Comparison of ENCODE assay signal across 18 cellular contexts in genomic region chr7:157027568-157028527, GRCh38. TPM values are rescaled to one million over a fixed set of nuclear protein-coding genes. Genes with fewer than 3 reads are reported as not detected.
DNase-seq lines count a peak whose midpoint lies in the region; ATAC-seq and TF ChIP-seq lines count a peak whose summit lies in the region.
"Had no signal": no experiment of that assay in that cellular context is flagged by ENCODE, and none has a peak within 500 bp of the region (broad histone marks: within the 10 kb centered on the region; RNA-seq: fewer than 3 reads in every experiment).

No MANE protein-coding gene starts in this region.

- H3K9me1 ChIP-seq in IMR-90 (ENCODE audit: insufficient read depth, low read length) = no peaks in the 10 kb centered on the region

- H3K4me2 ChIP-seq in IMR-90 (ENCODE audit: low read depth, low read length) = no peak overlapping the region
- H3K4me2 ChIP-seq: BLaER1, neural progenitor cell had no signal

- no peak overlapping the region for H3K4me3 ChIP-seq in IMR-90 (ENCODE audit: insufficient read depth, low read depth, low read length)
- no peak overlapping the region for H3K4me3 ChIP-seq in mucosa of descending colon
- H3K4me3 ChIP-seq: BLaER1, GM23248, MG63, neural progenitor cell, sigmoid colon, thoracic aorta had no signal

- H2AK5ac ChIP-seq in IMR-90 (ENCODE audit: low read depth, low read length) = no peak overlapping the region

- H3K27ac ChIP-seq in IMR-90 (ENCODE audit: insufficient read depth, low read length) = no peak overlapping the region
- H3K27ac ChIP-seq: BLaER1, GM23248, neural progenitor cell, sigmoid colon, thoracic aorta had no signal

- no peak overlapping the region for H2BK15ac ChIP-seq in IMR-90 (ENCODE audit: low read depth, low read length)

- no peak overlapping the region for H3K18ac ChIP-seq in IMR-90 (ENCODE audit: low read depth, low read length)

- TF ChIP-seq RAD21 in IMR-90 (IDR thresholded peaks at IDR 0.05; ENCODE audit: low read length) = no peak

- H2BK120ac ChIP-seq in IMR-90 (ENCODE audit: low read depth, low read length) = no peak overlapping the region

- CTCF ChIA-PET in IMR-90 (lab: Yijun Ruan, JAX) = interaction anchor here (0.9 kb wide), 1 partner anchor 16 kb away, joined by 3 read pairs; no protein-coding TSS in a partner anchor

- no peak overlapping the region for H3K9ac ChIP-seq in IMR-90 (ENCODE audit: low read depth, low read length)
- H3K9ac ChIP-seq: BLaER1, GM23248, neural progenitor cell had no signal

- no peak overlapping the region for H2AFZ ChIP-seq in IMR-90 (replicated peaks; ENCODE audit: low read length, poor library complexity)
- H2AFZ ChIP-seq: GM23248, neural progenitor cell had no signal

- no peak overlapping the region for H2AK9ac ChIP-seq in IMR-90 (replicated peaks; ENCODE audit: low read depth, low read length, poor library complexity)

- H4K8ac ChIP-seq in IMR-90 (ENCODE audit: low read depth in 2 of 2, low read length in 2 of 2) = no peak overlapping the region

- no peak overlapping the region for H3K56ac ChIP-seq in IMR-90 (ENCODE audit: extremely low read depth, insufficient read depth, low read length)

- H3K9me3 ChIP-seq in IMR-90 (ENCODE audit: control insufficient read depth, insufficient read depth, low read length) (no peaks in the 10 kb centered on the region), mucosa of descending colon (no peaks in the 10 kb centered on the region)
- H3K9me3 ChIP-seq: BLaER1, MG63, sigmoid colon, thoracic aorta had no signal

- H2BK20ac ChIP-seq in IMR-90 (ENCODE audit: low read depth, low read length) = no peak overlapping the region

- peaks cover 33% of the 10 kb centered on the region for H3K27me3 ChIP-seq in IMR-90 (ENCODE audit: control insufficient read depth, insufficient read depth, low read length)
- H3K27me3 ChIP-seq: MG63 had no signal

- no peak overlapping the region for H4K91ac ChIP-seq in IMR-90 (ENCODE audit: insufficient read depth, low read depth, low read length)

- ATAC-seq in IMR-90 (ENCODE audit: low read depth) = no peak
- peak; percentile 90 for ATAC-seq in mucosa of descending colon
- ATAC-seq in GM21825 (IDR thresholded peaks at IDR 0.05; ENCODE audit: unreplicated experiment) = no peak
- ATAC-seq: activated T-helper 17 cell treated with anti-CD3 and anti-CD28 coated beads, Interleukin-2, amount 50 U/mL, for 72 hours had no signal

- no peak overlapping the region for H3K14ac ChIP-seq in IMR-90 (replicated peaks; ENCODE audit: low read depth, low read length)

- no peak for TF ChIP-seq POLR2A in IMR-90 (IDR thresholded peaks at IDR 0.05; ENCODE audit: low read depth, low read length)

- BruUV-seq in IMR-90 (replicated peaks; lab: Mats Ljungman, UMichigan) = no TSS peak

- H4K5ac ChIP-seq in IMR-90 (ENCODE audit: low read depth, low read length) = no peak overlapping the region

- no peaks in the 10 kb centered on the region for H3K79me1 ChIP-seq in IMR-90 (ENCODE audit: low read depth in 1 of 2, low read length in 2 of 2)

- no peak for TF ChIP-seq CTCF in IMR-90 (conservative IDR thresholded peaks at IDR 0.05; ENCODE audit: low read depth, low read length)
- no peak for TF ChIP-seq CTCF in mucosa of descending colon (IDR thresholded peaks at IDR 0.05)

- no peaks in the 10 kb centered on the region for H3K36me3 ChIP-seq in IMR-90 (ENCODE audit: control insufficient read depth, insufficient read depth, low read length)
- no peaks in the 10 kb centered on the region for H3K36me3 ChIP-seq in mucosa of descending colon (ENCODE audit: low read depth)
- H3K36me3 ChIP-seq: BLaER1, MG63, neural progenitor cell, sigmoid colon, thoracic aorta had no signal

- H2BK5ac ChIP-seq in IMR-90 (ENCODE audit: low read depth, low read length, poor library complexity, severe bottlenecking) = no peak overlapping the region

- H3K4me1 ChIP-seq in IMR-90 (ENCODE audit: control insufficient read depth, insufficient read depth, low read length) = no peaks in the 10 kb centered on the region
- peaks cover 8% of the 10 kb centered on the region for H3K4me1 ChIP-seq in mucosa of descending colon (ENCODE audit: low read depth)
- H3K4me1 ChIP-seq: sigmoid colon had no signal

- dilution Hi-C loops in IMR-90 (cut with HindIII; ENCODE audit: low sequenced_read_pairs, unreplicated experiment) = no loop called here

- no peaks in the 10 kb centered on the region for H4K20me1 ChIP-seq in IMR-90 (ENCODE audit: insufficient read depth, low read length)

- WGBS in IMR-90 (ENCODE audit: extremely low coverage in 2 of 2, insufficient read length in 1 of 2), 2 experiments = 58% methylated on average over 8 of the region's 16 CpGs; no CpG with 5 or more reads in 1 of the 2 experiments

- POLR2A ChIA-PET in IMR-90 (lab: Charles Lee; ENCODE audit: unreplicated experiment) = no interaction called here

- H3K4ac ChIP-seq in IMR-90 (ENCODE audit: low read depth, low read length) = no peak overlapping the region

- in situ Hi-C loops in IMR-90 (cut with MboI; ENCODE audit: low sequenced_read_pairs) = no loop called here

- DNase-seq in Daoy (ENCODE audit: low read depth) (peak; percentile 61), IMR-90 (no peak), SHP77 treated with DMSO at 0.1 percent for 48 hours (lab: John Stamatoyannopoulos, UW) (peak; percentile 49), mucosa of descending colon (no peak), middle frontal gyrus (ENCODE audit: extremely low spot score, low spot score) (no peak)
- DNase-seq in central memory CD4-positive, alpha-beta T cell = no peak
- DNase-seq: activated CD4-positive, alpha-beta T cell treated with anti-CD3 and anti-CD28 coated beads, Interleukin-2, amount 50 U/mL, for 1 hour; DMS79; GM23248; MG63; sigmoid colon; stimulated activated CD8-positive, alpha-beta memory T cell treated with anti-CD3 and anti-CD28 coated beads, Interleukin-4, amount 100 ng/mL, for 48 hours had no signal

- intact Hi-C loops in IMR-90 (cut with micrococcal nuclease) (no loop called here), mucosa of descending colon (cut with DNase I, micrococcal nuclease) (no loop called here)

- H3K23ac ChIP-seq in IMR-90 (ENCODE audit: low read depth, low read length) = no peak overlapping the region

TF ChIP-seq in IMR-90, 13 proteins besides CTCF, POLR2A, EP300 and RAD21:
- TF ChIP-seq MXI1 (IDR thresholded peaks at IDR 0.05; ENCODE audit: borderline replicate concordance, low read depth, low read length) (no peak), CEBPB (IDR thresholded peaks at IDR 0.05; ENCODE audit: low read depth, low read length) (peak; percentile 44), ELK1 (IDR thresholded peaks at IDR 0.05; ENCODE audit: borderline replicate concordance, low read depth, low read length) (no peak), CHD1 (IDR thresholded peaks at IDR 0.05; ENCODE audit: low read depth, low read length) (no peak)

RNA-seq across cellular contexts. Expression of gene MNX1, which starts 17.4 kb away (rescaled TPM):
- 4.4 and 6.3 TPM in 2 replicates for total RNA-seq in Daoy (2014; rRNA removed; shearing (Covaris generic))
- total RNA-seq in IMR-90 (2012; rRNA removed) (not detected in 2 replicates), mucosa of descending colon (10 to 100 TPM in 2 of 3 donors, 1 to 10 TPM in 1; 9.7 to 24.9 (median 24.0) TPM)
- polyA plus RNA-seq in IMR-90 (2012; rRNA removed) = not detected in 2 replicates
- not detected in 2 replicates for polyA plus RNA-seq in IMR-90 (2012; cell fraction: cytosol; rRNA removed)
- polyA plus RNA-seq in IMR-90 (2012; cell fraction: nucleus; rRNA removed; ENCODE audit: low replicate concordance) = not detected in 2 replicates
- total RNA-seq: activated T-helper 17 cell treated with anti-CD3 and anti-CD28 coated beads, Interleukin-2, amount 50 U/mL, for 72 hours; cerebellum; GM23248; sigmoid colon; thoracic aorta had no signal
- polyA plus RNA-seq: GM23248 had no signal

Comparison
In these comparisons a context has a peak if more than half of its experiments do, and no peak if none do; other contexts are left out.
1. DNase-seq: peak in Daoy (single experiment) and SHP77 treated with DMSO at 0.1 percent for 48 hours (single experiment); none in IMR-90 (single experiment), mucosa of descending colon (0 of 3), middle frontal gyrus (single experiment) and central memory CD4-positive, alpha-beta T cell (single experiment).